25 cellular contexts compared by ENCODE assay signal in genomic region chr20:39777610-39778009, GRCh38.
DNase-seq lines count a peak whose midpoint lies in the region; ATAC-seq, FAIRE-seq and TF ChIP-seq lines count a peak whose summit lies in the region.
"Had no signal": no experiment of that assay in that cellular context is flagged by ENCODE, and none has a peak within 500 bp of the region (broad histone marks: within the 10 kb centered on the region; RNA-seq: fewer than 3 reads in every experiment).

No MANE protein-coding gene starts in this region.

- H4K20me1 ChIP-seq in GM12878 (ENCODE audit: control insufficient read depth, insufficient read depth) = no peaks in the 10 kb centered on the region
- H4K20me1 ChIP-seq: BLaER1 treated with 17β-estradiol and CSF1 and Interleukin-3, amounts not matched to agents 10 nM and 100 nM had no signal

- RAD21 ChIA-PET in GM12878 (lab: Charles Lee; ENCODE audit: unreplicated experiment) = interaction anchor here (1.9 kb wide), 1 partner anchor 32 kb away, joined by 7 read pairs; no protein-coding TSS in a partner anchor

- H3K4me1 ChIP-seq in GM12878 (ENCODE audit: control insufficient read depth, insufficient read depth, low read length) (no peaks in the 10 kb centered on the region), pancreas (no peaks in the 10 kb centered on the region)
- H3K4me1 ChIP-seq: A549, BE2C had no signal

- no peak overlapping the region for H2AFZ ChIP-seq in GM12878 (ENCODE audit: control insufficient read depth, low read depth, low read length)
- H2AFZ ChIP-seq: GM23338 had no signal

- H3K4me2 ChIP-seq in GM12878 (ENCODE audit: control insufficient read depth, insufficient read depth) = no peak overlapping the region
- H3K4me2 ChIP-seq: A549; BLaER1 treated with 17β-estradiol and CSF1 and Interleukin-3, amounts not matched to agents 10 nM and 100 nM; GM23338 had no signal

- FAIRE-seq in GM18507 (lab: Jason Lieb, UNC) (peak; percentile 45), GM12878 (lab: Jason Lieb, UNC) (no peak), pancreas (lab: Jason Lieb, UNC) (no peak)
- FAIRE-seq: A549, D721Med, GM12891 had no signal

- CTCF ChIA-PET in GM12878 (lab: Yijun Ruan, JAX) = interaction anchor here (2.5 kb wide), 1 partner anchor 96 kb away, joined by 11 read pairs; no protein-coding TSS in a partner anchor

- TF ChIP-seq POLR2A in GM12878 (IDR thresholded peaks at IDR 0.05; ENCODE audit: low read depth, low read length) = no peak

- intact Hi-C loops in GM12878 (cut with micrococcal nuclease; ENCODE audit: unreplicated experiment) (loop anchor here (10.0 kb wide), 1 partner anchor 97 kb away; no protein-coding TSS in a partner anchor), pancreas (cut with DNase I) (no loop called here), posterior vena cava (cut with DNase I) (no loop called here)

- ATAC-seq in GM12878 (peak; percentile 64), pancreas (no peak), HG03432 (IDR thresholded peaks at IDR 0.05; ENCODE audit: unreplicated experiment) (no peak)
- ATAC-seq: A549, GM23338, HCT116 had no signal

- H3K4me3 ChIP-seq in GM12878 (no peak overlapping the region), pancreas (no peak overlapping the region)
- H3K4me3 ChIP-seq: A549; BLaER1 treated with 17β-estradiol and CSF1 and Interleukin-3, amounts not matched to agents 10 nM and 100 nM; GM23338 had no signal

- H3K27ac ChIP-seq in GM12878 (ENCODE audit: control insufficient read depth, insufficient read depth) (no peak overlapping the region), pancreas (peak overlapping the region; percentile 3 to 37 (median 24))
- H3K27ac ChIP-seq: A549; BLaER1 treated with 17β-estradiol and CSF1 and Interleukin-3, amounts not matched to agents 10 nM and 100 nM had no signal

- H3K9me3 ChIP-seq in GM12878 (replicated peaks; ENCODE audit: control insufficient read depth, insufficient read depth, low read length) (no peaks in the 10 kb centered on the region; the same call in 2 of the 3 replicates), pancreas (no peaks in the 10 kb centered on the region)
- H3K9me3 ChIP-seq: A549, BE2C had no signal

- TF ChIP-seq CTCF in GM12878 (IDR thresholded peaks at IDR 0.05 in 2 of 3, conservative IDR thresholded peaks at IDR 0.05 in 1 of 3; ENCODE audit: control insufficient read depth in 2 of 3, extremely low read depth in 1 of 3, insufficient read depth in 1 of 3, low read depth in 3 of 3, low read length in 3 of 3) (no peak), pancreas (IDR thresholded peaks at IDR 0.05) (no peak)

- SMC1A ChIA-PET in GM12878 (lab: Charles Lee; ENCODE audit: uncharacterized antibody, unreplicated experiment) = interaction anchor here (1.7 kb wide), 1 partner anchor 49 kb away, joined by 5 read pairs; no protein-coding TSS in a partner anchor

- no TSS peak for BruUV-seq in GM12878 (replicated peaks; lab: Mats Ljungman, UMichigan)

- H3K36me3 ChIP-seq in GM12878 (ENCODE audit: control insufficient read depth in 2 of 2, insufficient read depth in 2 of 2, low read length in 1 of 2) (no peaks in the 10 kb centered on the region), pancreas (no peaks in the 10 kb centered on the region)
- H3K36me3 ChIP-seq: BE2C; BLaER1 treated with 17β-estradiol and CSF1 and Interleukin-3, amounts not matched to agents 10 nM and 100 nM had no signal

- DNase-seq in GM18507 (ENCODE audit: extremely low spot score, insufficient read length, low read depth) (no peak), MV-4-11 (lab: John Stamatoyannopoulos, UW) (peak; percentile 12), GM12878 (ENCODE audit: low read depth, low spot score) (no peak), pancreas (no peak), activated gamma-delta T cell treated with Interleukin-2 at 50 U/mL for 16 hours (no peak), posterior vena cava (ENCODE audit: low spot score) (no peak), NAMALWA (ENCODE audit: low spot score) (no peak)
- DNase-seq: 8988T; ACHN; AML-193; BE2C; CD4-positive, alpha-beta T cell; CD8-positive, alpha-beta memory T cell; DMS 273 treated with DMSO at 0.1 percent for 48 hours; DMS79; EL; GDM1; H9 had no signal

- in situ Hi-C loops in GM12878 (cut with MboI) = no loop called here

- H3K79me2 ChIP-seq in GM12878 (ENCODE audit: control insufficient read depth, insufficient read depth, low read length) = no peaks in the 10 kb centered on the region

- no peak for TF ChIP-seq RAD21 in GM12878 (IDR thresholded peaks at IDR 0.05; ENCODE audit: insufficient read depth, low read depth, low read length)

- POLR2A ChIA-PET in GM12878 (lab: Charles Lee) = no interaction called here

- TF ChIP-seq EP300 in GM12878 (IDR thresholded peaks at IDR 0.05; ENCODE audit: borderline replicate concordance in 1 of 2, control insufficient read depth in 1 of 2, low read depth in 2 of 2, low read length in 2 of 2) = no peak

- H3K27me3 ChIP-seq in GM12878 (replicated peaks in 1 of 2; ENCODE audit: control insufficient read depth in 2 of 2, insufficient read depth in 2 of 2, low read length in 1 of 2) = no peaks in the 10 kb centered on the region
- no peaks in the 10 kb centered on the region for H3K27me3 ChIP-seq in pancreas
- H3K27me3 ChIP-seq: BE2C; BLaER1 treated with 17β-estradiol and CSF1 and Interleukin-3, amounts not matched to agents 10 nM and 100 nM had no signal

- no peak overlapping the region for H3K9ac ChIP-seq in GM12878 (ENCODE audit: control insufficient read depth, insufficient read depth, low read length)
- H3K9ac ChIP-seq: BLaER1 treated with 17β-estradiol and CSF1 and Interleukin-3, amounts not matched to agents 10 nM and 100 nM had no signal

TF ChIP-seq in GM12878, 131 proteins besides CTCF, POLR2A, EP300 and RAD21:
- TF ChIP-seq IKZF2 (IDR thresholded peaks at IDR 0.05) (peak; percentile 10 to 19; a peak in 2 of 4 replicates), ATF7 (IDR thresholded peaks at IDR 0.05; ENCODE audit: low read depth) (no peak), SPI1 (IDR thresholded peaks at IDR 0.05; ENCODE audit: borderline replicate concordance, insufficient read depth, low read depth, low read length) (peak; percentile 57; the same call in 1 of the 2 replicates)
- TF ChIP-seq, protein P1, sequence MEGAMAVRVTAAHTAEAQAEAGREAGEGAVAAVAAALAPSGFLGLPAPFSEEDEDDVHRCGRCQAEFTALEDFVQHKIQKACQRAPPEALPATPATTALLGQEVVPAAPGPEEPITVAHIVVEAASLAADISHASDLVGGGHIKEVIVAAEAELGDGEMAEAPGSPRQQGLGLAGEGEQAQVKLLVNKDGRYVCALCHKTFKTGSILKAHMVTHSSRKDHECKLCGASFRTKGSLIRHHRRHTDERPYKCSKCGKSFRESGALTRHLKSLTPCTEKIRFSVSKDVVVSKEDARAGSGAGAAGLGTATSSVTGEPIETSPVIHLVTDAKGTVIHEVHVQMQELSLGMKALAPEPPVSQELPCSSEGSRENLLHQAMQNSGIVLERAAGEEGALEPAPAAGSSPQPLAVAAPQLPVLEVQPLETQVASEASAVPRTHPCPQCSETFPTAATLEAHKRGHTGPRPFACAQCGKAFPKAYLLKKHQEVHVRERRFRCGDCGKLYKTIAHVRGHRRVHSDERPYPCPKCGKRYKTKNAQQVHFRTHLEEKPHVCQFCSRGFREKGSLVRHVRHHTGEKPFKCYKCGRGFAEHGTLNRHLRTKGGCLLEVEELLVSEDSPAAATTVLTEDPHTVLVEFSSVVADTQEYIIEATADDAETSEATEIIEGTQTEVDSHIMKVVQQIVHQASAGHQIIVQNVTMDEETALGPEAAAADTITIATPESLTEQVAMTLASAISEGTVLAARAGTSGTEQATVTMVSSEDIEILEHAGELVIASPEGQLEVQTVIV (IDR thresholded peaks at IDR 0.05; ENCODE audit: borderline replicate concordance, partially characterized antibody) = peak; percentile 17
TF ChIP-seq in GM12878: peak in this region for 3.
